26 cellular contexts compared by ENCODE assay signal in the genomic region with DNA sequence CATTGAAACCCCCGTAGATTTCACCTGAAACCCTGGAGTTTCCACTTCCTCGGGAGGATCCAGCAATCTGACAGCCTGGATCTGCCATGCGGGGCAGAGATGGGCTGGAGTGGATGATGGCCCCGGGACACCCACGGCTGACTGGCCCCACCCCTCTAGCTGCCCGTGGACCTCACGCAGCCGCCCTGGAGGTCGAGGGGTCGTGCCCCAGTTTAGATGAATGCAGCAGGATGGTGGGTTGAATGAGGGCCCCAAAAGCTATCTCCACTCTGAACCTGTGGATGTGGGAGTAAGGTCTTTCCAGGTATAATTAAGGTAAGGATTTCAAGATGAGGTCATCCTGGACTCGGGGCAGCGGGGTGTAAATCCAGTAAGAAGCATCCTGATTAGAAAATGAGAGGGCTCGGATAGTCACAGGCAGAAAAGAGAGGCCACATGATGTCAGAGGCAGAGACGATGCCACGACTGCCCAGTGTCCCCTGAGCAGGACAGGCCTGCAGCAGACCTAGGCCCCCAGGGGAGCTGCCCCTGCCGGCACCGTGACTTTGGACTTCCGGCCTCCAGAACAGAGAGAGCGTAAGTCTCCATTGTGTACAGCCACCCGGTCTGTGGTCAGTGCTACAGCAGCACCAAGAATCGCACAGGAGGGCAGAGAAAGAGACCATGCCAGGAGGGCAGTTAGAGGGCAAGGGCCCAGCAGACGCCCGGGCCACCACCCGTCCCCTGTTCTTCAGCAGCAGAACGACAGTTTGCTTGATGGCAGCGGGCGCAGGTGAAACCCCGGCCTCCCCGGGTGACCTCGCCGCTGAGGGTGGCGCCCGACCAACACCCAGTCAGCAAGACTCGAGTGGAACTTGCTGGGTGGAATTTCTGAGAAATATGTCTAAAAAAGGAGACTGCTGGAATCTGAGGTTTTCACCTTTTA. TPM values are rescaled to one million over a fixed set of nuclear protein-coding genes. Genes with fewer than 3 reads are reported as not detected.
"Had no signal": no experiment of that assay in that cellular context is flagged by ENCODE, and none has a peak within 500 bp of the region (broad histone marks: within the 10 kb centered on the region; RNA-seq: fewer than 3 reads in every experiment).

No MANE protein-coding gene starts in this region.

- H3K27ac ChIP-seq: brain microvascular endothelial cell, foreskin keratinocyte, hepatocyte, neutrophil, pancreas, right lobe of liver, vagina, VCaP had no signal

- DNase-seq: activated CD4-positive, alpha-beta memory T cell treated with anti-CD3 and anti-CD28 coated beads, Interleukin-2, amount 10 ng/mL, durations not matched to agents 7 days and 5 days; activated CD4-positive, alpha-beta T cell treated with anti-CD3 and anti-CD28 coated beads, Interleukin-2, amount 10 ng/mL, durations not matched to agents 24 days and 14 days; activated effector memory CD4-positive, alpha-beta T cell treated with anti-CD3 and anti-CD28 coated beads, Interleukin-2, amount 50 U/mL, for 16 hours; activated naive CD4-positive, alpha-beta T cell treated with anti-CD3 and anti-CD28 coated beads, Interleukin-2, amount 10 ng/mL, durations not matched to agents 7 days and 5 days; activated T-cell treated with anti-CD3 and anti-CD28 coated beads for 4 hours; brain microvascular endothelial cell; central memory CD4-positive, alpha-beta T cell; effector memory CD4-positive, alpha-beta T cell; foreskin keratinocyte; naive B cell; small intestine; stimulated activated CD4-positive, alpha-beta T cell treated with anti-CD3 and anti-CD28 coated beads, Interleukin-15, amount 100 ng/mL, for 24 hours; stimulated activated naive B cell treated with anti-CD40 and anti-IgM and Interleukin-4, amounts not matched to agents 10 μg/mL and 1 μg/mL and 100 μg/mL, for 72 hours; SW 1271; T-helper 2 cell had no signal

- H3K36me3 ChIP-seq: brain microvascular endothelial cell, neutrophil, pancreas, right lobe of liver, vagina had no signal

- H3K4me1 ChIP-seq: foreskin keratinocyte, pancreas, right lobe of liver, vagina had no signal

- H3K4me3 ChIP-seq: hepatocyte, lung, pancreas, right lobe of liver, vagina had no signal

- H2AFZ ChIP-seq: hepatocyte had no signal

- ATAC-seq: activated CD4-positive, CD25-positive, alpha-beta regulatory T cell treated with anti-CD3 and anti-CD28 coated beads, Interleukin-2, amount 50 U/mL, for 24 hours; foreskin keratinocyte; pancreas; stimulated activated naive B cell treated with anti-CD40 and anti-IgM and Interleukin-4, amounts not matched to agents 10 μg/mL and 1 μg/mL and 100 μg/mL, for 72 hours had no signal

- H3K9me3 ChIP-seq: neutrophil, pancreas, right lobe of liver had no signal

- H3K4me2 ChIP-seq: hepatocyte had no signal

- H3K27me3 ChIP-seq: brain microvascular endothelial cell, foreskin keratinocyte, hepatocyte, neutrophil, pancreas, right lobe of liver, vagina had no signal

- FAIRE-seq: colon, pancreas, small intestine had no signal

RNA-seq across cellular contexts. Expression of gene GALNT9, which starts 20.0 kb away (rescaled TPM):
- total RNA-seq: activated CD4-positive, alpha-beta memory T cell treated with anti-CD3 and anti-CD28 coated beads, Interleukin-2, amount 10 ng/mL, durations not matched to agents 7 days and 5 days; activated CD4-positive, alpha-beta T cell treated with anti-CD3 and anti-CD28 coated beads, Interleukin-2, amount 10 ng/mL, durations not matched to agents 24 days and 14 days; foreskin keratinocyte; mesenteric fat pad; right lobe of liver had no signal
- polyA plus RNA-seq: esophagus, foreskin keratinocyte had no signal
